25 cellular contexts compared by ENCODE assay signal in the genomic region with DNA sequence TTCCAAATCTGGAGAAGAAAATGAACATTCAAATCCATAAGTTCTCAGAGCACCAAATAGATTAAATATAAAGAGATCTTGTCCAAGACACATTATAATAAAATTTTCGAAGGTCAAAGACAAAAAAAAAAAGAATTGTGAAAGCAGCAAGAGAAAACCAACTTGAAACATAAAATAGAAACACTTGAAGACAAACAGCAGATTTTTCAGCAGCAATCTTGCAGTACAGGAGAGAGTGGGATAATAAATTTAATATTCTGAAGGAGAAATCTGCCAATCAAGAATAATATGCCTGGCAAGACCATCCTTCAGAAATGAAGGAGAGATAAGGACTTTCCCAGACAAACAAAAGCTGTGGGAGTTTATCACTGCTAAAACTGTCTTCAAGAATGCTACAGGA.
"Had no signal": no experiment of that assay in that cellular context is flagged by ENCODE, and none has a peak within 500 bp of the region (broad histone marks: within the 10 kb centered on the region; RNA-seq: fewer than 3 reads in every experiment).

No MANE protein-coding gene starts in this region.

- H3K4me3 Mint-ChIP-seq: dendritic cell treated with granulocyte-macrophage colony-stimulating factor and Interleukin-4, amounts not matched to agents 40 ng/mL and 50 ng/mL, for 4 days; effector memory CD8-positive, alpha-beta T cell; endodermal cell; mesothelial cell of epicardium had no signal

- H3K4me1 Mint-ChIP-seq: mesothelial cell of epicardium had no signal

- H3K4me3 ChIP-seq: colonic mucosa, esophagus squamous epithelium, gastrocnemius medialis, heart right ventricle, left lung, lower lobe of right lung, mucosa of descending colon had no signal

- H3K27me3 ChIP-seq: colonic mucosa, esophagus squamous epithelium, gastrocnemius medialis, heart right ventricle, left lung had no signal

- H3K27ac ChIP-seq: colonic mucosa, epithelial cell of prostate, esophagus squamous epithelium, gastrocnemius medialis, heart right ventricle, left lung, lower lobe of right lung had no signal

- H3K27me3 Mint-ChIP-seq: dendritic cell treated with granulocyte-macrophage colony-stimulating factor and Interleukin-4, amounts not matched to agents 40 ng/mL and 50 ng/mL, for 4 days; effector memory CD8-positive, alpha-beta T cell had no signal

- H3K9me3 ChIP-seq: colonic mucosa, mucosa of descending colon had no signal

- DNase-seq: colonic mucosa; cortex of kidney; effector CD8-positive, alpha-beta T cell; effector memory CD8-positive, alpha-beta T cell; endodermal cell; erythroblast; esophagus squamous epithelium; foreskin fibroblast; foreskin melanocyte; gastrocnemius medialis; glutamatergic neuron; head of caudate nucleus; heart right ventricle; hippocampal formation; left cardiac atrium; left lung; left ventricle myocardium superior; lower lobe of right lung; mesenchymal stem cell; mucosa of descending colon had no signal

- H3K36me3 ChIP-seq: colonic mucosa, esophagus squamous epithelium, gastrocnemius medialis, heart right ventricle, left lung, lower lobe of right lung had no signal

- H3K36me3 Mint-ChIP-seq: mesothelial cell of epicardium had no signal

- FAIRE-seq: islet of Langerhans, keratinocyte had no signal

- H3K27ac Mint-ChIP-seq: dendritic cell treated with granulocyte-macrophage colony-stimulating factor and Interleukin-4, amounts not matched to agents 40 ng/mL and 50 ng/mL, for 4 days; effector memory CD8-positive, alpha-beta T cell; endodermal cell; mesothelial cell of epicardium had no signal

- H3K4me1 ChIP-seq: colonic mucosa, esophagus squamous epithelium, gastrocnemius medialis, left lung, lower lobe of right lung had no signal
